In the genomic region with DNA sequence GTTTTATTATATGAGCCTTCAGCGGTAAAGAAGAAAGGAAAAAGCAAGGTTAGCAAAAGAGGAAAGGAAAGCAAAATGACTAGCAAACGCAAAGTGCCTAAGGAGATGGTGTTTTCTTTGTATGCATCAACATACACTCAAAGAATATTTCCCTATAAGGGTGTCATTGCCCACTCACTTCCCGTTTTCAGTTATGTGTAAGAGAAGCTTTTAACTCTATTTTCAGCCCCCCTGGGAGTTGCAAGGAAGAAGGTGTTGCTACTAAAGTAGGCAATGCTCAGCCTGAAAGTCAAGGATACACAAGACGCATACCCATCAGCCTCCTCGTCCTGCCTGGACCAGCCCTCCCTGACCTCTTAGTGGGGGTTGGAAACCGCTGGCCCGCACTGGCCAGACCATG, we compare ENCODE assay signal across 16 cellular contexts.
DNase-seq lines count a peak whose midpoint lies in the region; ATAC-seq and TF ChIP-seq lines count a peak whose summit lies in the region.
"Had no signal": no experiment of that assay in that cellular context is flagged by ENCODE, and none has a peak within 500 bp of the region (broad histone marks: within the 10 kb centered on the region; RNA-seq: fewer than 3 reads in every experiment).

No MANE protein-coding gene starts in this region.

- no peak overlapping the region for H3K4me3 ChIP-seq in GM06990 (replicated peaks; ENCODE audit: low read depth, low read length)
- H3K4me3 ChIP-seq: A549, cardiac muscle cell, vagina had no signal

- H3K36me3 ChIP-seq in GM06990 (ENCODE audit: control insufficient read depth, insufficient read depth, low read length), result no peaks in the 10 kb centered on the region
- H3K36me3 ChIP-seq: cardiac muscle cell, vagina had no signal

- TF ChIP-seq CTCF in GM06990 (IDR thresholded peaks at IDR 0.05; ENCODE audit: insufficient read depth, low read length, poor library complexity, severe bottlenecking), result no peak

- DNase-seq in GM06990 (ENCODE audit: extremely low read depth, insufficient read length), result peak; percentile 58
- peak; percentile 6 for DNase-seq in GM19240 (ENCODE audit: insufficient read length, low spot score)
- no peak for DNase-seq in SK-N-DZ (ENCODE audit: low spot score)
- no peak for DNase-seq in EL
- DNase-seq in inferior parietal cortex (ENCODE audit: extremely low spot score), result no peak
- DNase-seq: DMS79; naive thymus-derived CD8-positive, alpha-beta T cell; RPMI8226 had no signal

- H3K27me3 ChIP-seq in GM06990 (replicated peaks; ENCODE audit: control insufficient read depth, insufficient read depth, low read length), result no peaks in the 10 kb centered on the region
- H3K27me3 ChIP-seq: cardiac muscle cell, vagina had no signal

- ATAC-seq in HG02759 (IDR thresholded peaks at IDR 0.05; ENCODE audit: unreplicated experiment), result peak; percentile 86
- ATAC-seq in HG03521 (IDR thresholded peaks at IDR 0.05; ENCODE audit: unreplicated experiment), result peak; percentile 58
- ATAC-seq in esophagus mucosa, result no peak
- ATAC-seq: A549; HepG2; naive thymus-derived CD8-positive, alpha-beta T cell; WTC11 had no signal

Comparison
In these comparisons a context has a peak if more than half of its experiments do, and no peak if none do; other contexts are left out.
1. DNase-seq: peak in GM06990 (single experiment) and GM19240 (single experiment); none in SK-N-DZ (single experiment), EL (single experiment) and inferior parietal cortex (single experiment).